Comparison of ENCODE assay signal across 8 cellular contexts in the genomic region with DNA sequence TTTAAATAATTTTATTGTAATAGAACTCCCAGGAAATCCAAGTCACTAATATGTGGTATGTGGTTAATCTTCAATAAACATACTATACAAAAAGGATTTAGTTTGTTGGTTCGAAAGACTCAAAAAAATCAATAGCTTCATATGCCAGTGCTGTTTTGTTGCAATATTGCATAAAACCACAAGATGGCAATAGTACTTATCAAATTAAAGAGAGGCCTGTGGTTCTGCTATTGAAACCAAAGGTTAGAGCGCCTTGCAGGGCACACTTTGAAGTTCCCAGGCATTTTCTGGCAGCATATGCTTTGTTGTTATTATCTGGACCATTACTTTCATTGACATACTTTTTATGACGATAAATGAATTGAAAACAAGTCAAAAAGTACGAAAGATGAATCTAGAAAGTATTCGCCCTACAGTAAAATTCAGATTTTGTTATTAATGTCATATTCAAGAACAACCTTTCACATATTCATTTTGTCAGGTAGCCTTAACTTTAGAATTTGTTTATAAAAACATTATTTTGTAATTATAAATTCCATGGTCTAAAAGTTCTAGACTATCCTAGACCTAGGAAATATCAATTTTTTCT.
A peak's percentile ranks its signal among the peaks of the same experiment; 100 is the strongest.
DNase-seq lines count a peak whose midpoint lies in the region; ATAC-seq, FAIRE-seq and TF ChIP-seq lines count a peak whose summit lies in the region.

No MANE protein-coding gene starts in this region.

- peak; percentile 39 to 46 for ATAC-seq in activated T-cell treated with anti-CD3 and anti-CD28 coated beads, Interleukin-2, amount 50 U/mL, for 72 hours (replicated peaks in 1 of 2)
- peak; percentile 80 for ATAC-seq in GM23338
- peak; percentile 64 for ATAC-seq in PC-3
- ATAC-seq in HepG2, result peak; percentile 83

- H3K27ac ChIP-seq in GM23338 (ENCODE audit: low read depth) (no peak overlapping the region), PC-3 (ENCODE audit: low read length) (no peak overlapping the region), HepG2 (ENCODE audit: extremely low read length, insufficient read depth, low read length) (no peak overlapping the region), uterus (no peak overlapping the region)

- H3K9me3 ChIP-seq in Loucy (ENCODE audit: insufficient read depth, low read depth, low read length), result no peaks in the 10 kb centered on the region
- H3K9me3 ChIP-seq in PC-3 (ENCODE audit: low read length), result no peaks in the 10 kb centered on the region
- no peaks in the 10 kb centered on the region for H3K9me3 ChIP-seq in HepG2 (ENCODE audit: low read length)
- H3K9me3 ChIP-seq in uterus, result no peaks in the 10 kb centered on the region

- FAIRE-seq in HepG2 (lab: Jason Lieb, UNC), result peak; percentile 28

- TF ChIP-seq POLR2A in HepG2 (IDR thresholded peaks at IDR 0.05; ENCODE audit: insufficient read depth in 1 of 2, low read depth in 2 of 2, low read length in 2 of 2) (no peak), uterus (IDR thresholded peaks at IDR 0.05) (no peak)

- peaks cover 4% of the 10 kb centered on the region for H3K4me1 ChIP-seq in GM23338 (ENCODE audit: insufficient read depth)
- H3K4me1 ChIP-seq in Loucy (ENCODE audit: insufficient read depth, low read length, poor library complexity, severe bottlenecking), result no peaks in the 10 kb centered on the region
- H3K4me1 ChIP-seq in PC-3 (ENCODE audit: insufficient read depth, low read length), result no peaks in the 10 kb centered on the region; the same call in 1 of the 2 replicates
- no peaks in the 10 kb centered on the region for H3K4me1 ChIP-seq in HepG2 (ENCODE audit: insufficient read depth, low read length)
- no peaks in the 10 kb centered on the region for H3K4me1 ChIP-seq in uterus

- peak in 1 of 2 donors; percentile 21 for DNase-seq in activated T-cell treated with anti-CD3 and anti-CD28 coated beads, Interleukin-2, amount 50 U/mL, for 72 hours
- DNase-seq in activated T-cell treated with anti-CD3 and anti-CD28 coated beads for 4 hours (no peak), GM23338 (ENCODE audit: low spot score) (peak; percentile 88), PC-3 (peak; percentile 79), choroid plexus epithelial cell (ENCODE audit: low read depth) (peak; percentile 88), HepG2 (ENCODE audit: low spot score) (peak; percentile 75), uterus (no peak)

- no TSS peak for BruUV-seq in PC-3 (replicated peaks; lab: Mats Ljungman, UMichigan)
- no TSS peak for BruUV-seq in HepG2 (replicated peaks; lab: Mats Ljungman, UMichigan)

- H4K20me1 ChIP-seq in GM23338 (replicated peaks; ENCODE audit: insufficient read depth) (no peaks in the 10 kb centered on the region), Loucy (ENCODE audit: insufficient read depth, low read length, poor library complexity, severe bottlenecking) (no peaks in the 10 kb centered on the region), PC-3 (ENCODE audit: low read length) (no peaks in the 10 kb centered on the region), HepG2 (ENCODE audit: insufficient read depth, low read length) (no peaks in the 10 kb centered on the region)

- intact Hi-C loops in PC-3 (cut with micrococcal nuclease), result loop anchor here (1.0 to 2.0 kb wide), 3 partner anchors 112 to 293 kb away; no protein-coding TSS in a partner anchor
- intact Hi-C loops in HepG2 (cut with micrococcal nuclease; ENCODE audit: unreplicated experiment), result loop anchor here (1.0 to 10.0 kb wide), 3 partner anchors 271 to 876 kb away; no protein-coding TSS in a partner anchor
- intact Hi-C loops in uterus (cut with DNase I; ENCODE audit: low total_unique reads), result no loop called here

- H3K9ac ChIP-seq in Loucy (ENCODE audit: low read depth, low read length, poor library complexity, severe bottlenecking) (no peak overlapping the region), PC-3 (ENCODE audit: low read length) (no peak overlapping the region), HepG2 (ENCODE audit: insufficient read depth, low read depth, low read length) (no peak overlapping the region)

- no peaks in the 10 kb centered on the region for H3K79me2 ChIP-seq in GM23338 (replicated peaks; ENCODE audit: insufficient read depth)
- no peaks in the 10 kb centered on the region for H3K79me2 ChIP-seq in Loucy (ENCODE audit: insufficient read depth, low read length)
- no peaks in the 10 kb centered on the region for H3K79me2 ChIP-seq in PC-3 (ENCODE audit: low read length)
- no peaks in the 10 kb centered on the region for H3K79me2 ChIP-seq in HepG2 (ENCODE audit: insufficient read depth, low read length)

- in situ Hi-C loops in HepG2 (cut with HindIII; ENCODE audit: extremely low pct_ligation_motif_present, low pct_unique_long_range_greater_than_20kb), result loop anchor here (5.0 kb wide), 1 partner anchor 294 kb away; no protein-coding TSS in a partner anchor

- H3F3A ChIP-seq in GM23338 (replicated peaks; ENCODE audit: low read depth) (no peaks in the 10 kb centered on the region), Loucy (ENCODE audit: low read depth) (no peaks in the 10 kb centered on the region), PC-3 (ENCODE audit: low read length, unreplicated experiment) (no peaks in the 10 kb centered on the region)

- H3K4me3 Mint-ChIP-seq in activated T-cell treated with anti-CD3 and anti-CD28 coated beads, Interleukin-2, amount 50 U/mL, for 72 hours, result no peak overlapping the region
- H3K4me3 Mint-ChIP-seq in GM23338, result no peak overlapping the region

- no peaks in the 10 kb centered on the region for H3K9me3 Mint-ChIP-seq in activated T-cell treated with anti-CD3 and anti-CD28 coated beads, Interleukin-2, amount 50 U/mL, for 72 hours
- no peaks in the 10 kb centered on the region for H3K9me3 Mint-ChIP-seq in GM23338

- H3K4me3 ChIP-seq in GM23338 (no peak overlapping the region), Loucy (ENCODE audit: low read length, poor library complexity, severe bottlenecking) (no peak overlapping the region), PC-3 (ENCODE audit: low read length) (no peak overlapping the region), choroid plexus epithelial cell (ENCODE audit: low read depth, low read length) (no peak overlapping the region), HepG2 (replicated peaks in 1 of 3; ENCODE audit: insufficient read depth in 1 of 3, low read depth in 2 of 3, low read length in 3 of 3) (no peak overlapping the region), uterus (no peak overlapping the region)

- H2AFZ ChIP-seq in GM23338 (no peak overlapping the region), Loucy (ENCODE audit: low read length) (no peak overlapping the region), PC-3 (ENCODE audit: low read length) (no peak overlapping the region), HepG2 (ENCODE audit: low read length) (no peak overlapping the region)

- TF ChIP-seq CTCF in GM23338 (conservative IDR thresholded peaks at IDR 0.05; ENCODE audit: low read depth in 2 of 2) (peak; percentile 72 to 91), Loucy (conservative IDR thresholded peaks at IDR 0.05; ENCODE audit: low read length) (peak; percentile 86), PC-3 (conservative IDR thresholded peaks at IDR 0.05; ENCODE audit: low read depth, low read length) (peak; percentile 71), choroid plexus epithelial cell (conservative IDR thresholded peaks at IDR 0.05; ENCODE audit: low read depth, low read length) (peak; percentile 76), HepG2 (CRISPR knock-in tag; IDR thresholded peaks at IDR 0.05) (peak; percentile 72), uterus (IDR thresholded peaks at IDR 0.05) (peak; percentile 21 to 56 (median 48))

- no peaks in the 10 kb centered on the region for H3K27me3 ChIP-seq in GM23338 (ENCODE audit: insufficient read depth)
- H3K27me3 ChIP-seq in Loucy (ENCODE audit: insufficient read depth, low read length, poor library complexity, severe bottlenecking), result no peaks in the 10 kb centered on the region
- no peaks in the 10 kb centered on the region for H3K27me3 ChIP-seq in PC-3 (ENCODE audit: low read length)
- H3K27me3 ChIP-seq in HepG2 (ENCODE audit: control insufficient read depth in 1 of 2, insufficient read depth in 2 of 2, low read length in 2 of 2), result no peaks in the 10 kb centered on the region
- no peaks in the 10 kb centered on the region for H3K27me3 ChIP-seq in uterus

- H3K36me3 Mint-ChIP-seq in activated T-cell treated with anti-CD3 and anti-CD28 coated beads, Interleukin-2, amount 50 U/mL, for 72 hours (ENCODE audit: insufficient read depth in 2 of 2), result no peaks in the 10 kb centered on the region
- H3K36me3 Mint-ChIP-seq in GM23338 (ENCODE audit: low read depth), result no peaks in the 10 kb centered on the region

- WGBS in HepG2 (ENCODE audit: low lambda C conversion rate), result 26% methylated on average over 5 of the region's 5 CpGs

- POLR2A ChIA-PET in PC-3 (lab: Charles Lee; ENCODE audit: unreplicated experiment), result no interaction called here
- POLR2A ChIA-PET in HepG2 (lab: Yijun Ruan, JAX), result no interaction called here

- peak; percentile 44 for TF ChIP-seq RAD21 in HepG2 (CRISPR knock-in tag; IDR thresholded peaks at IDR 0.05)

- no peak overlapping the region for H3K4me2 ChIP-seq in GM23338
- H3K4me2 ChIP-seq in Loucy (ENCODE audit: low read depth, low read length, poor library complexity, severe bottlenecking), result no peak overlapping the region
- no peak overlapping the region for H3K4me2 ChIP-seq in PC-3 (ENCODE audit: low read length)
- no peak overlapping the region for H3K4me2 ChIP-seq in HepG2 (ENCODE audit: low read depth, low read length)

- no peaks in the 10 kb centered on the region for H3K9me2 ChIP-seq in GM23338 (ENCODE audit: insufficient read depth)
- no peaks in the 10 kb centered on the region for H3K9me2 ChIP-seq in Loucy (replicated peaks; ENCODE audit: low read depth, low read length)
- no peaks in the 10 kb centered on the region for H3K9me2 ChIP-seq in PC-3 (replicated peaks; ENCODE audit: low read length)

- CTCF ChIA-PET in PC-3 (lab: Charles Lee) (interaction anchor here (0.6 kb wide), 2 partner anchors 12 to 403 kb away, joined by 3 read pairs; no protein-coding TSS in a partner anchor), HepG2 (lab: Yijun Ruan, JAX; ENCODE audit: low intra/inter-chr PET ratio, low total read pairs) (interaction anchor here (0.8 kb wide), 1 partner anchor 292 kb away, joined by 3 read pairs; no protein-coding TSS in a partner anchor)

- H3K4me1 Mint-ChIP-seq in activated T-cell treated with anti-CD3 and anti-CD28 coated beads, Interleukin-2, amount 50 U/mL, for 72 hours (ENCODE audit: low read depth), result no peaks in the 10 kb centered on the region
- H3K4me1 Mint-ChIP-seq in GM23338, result peaks cover 2% of the 10 kb centered on the region; the same call in 1 of the 3 replicates

- peaks cover 6% of the 10 kb centered on the region for H3K27me3 Mint-ChIP-seq in activated T-cell treated with anti-CD3 and anti-CD28 coated beads, Interleukin-2, amount 50 U/mL, for 72 hours (ENCODE audit: low read depth)
- no peaks in the 10 kb centered on the region for H3K27me3 Mint-ChIP-seq in GM23338 (ENCODE audit: insufficient read depth, low read depth, poor library complexity)

- no peak overlapping the region for H3K27ac Mint-ChIP-seq in activated T-cell treated with anti-CD3 and anti-CD28 coated beads, Interleukin-2, amount 50 U/mL, for 72 hours
- H3K27ac Mint-ChIP-seq in GM23338, result no peak overlapping the region

- H3K36me3 ChIP-seq in GM23338 (ENCODE audit: insufficient read depth), result no peaks in the 10 kb centered on the region
- H3K36me3 ChIP-seq in Loucy (ENCODE audit: insufficient read depth, low read length), result no peaks in the 10 kb centered on the region
- H3K36me3 ChIP-seq in PC-3 (ENCODE audit: low read depth, low read length), result peaks cover 2% of the 10 kb centered on the region; the same call in 1 of the 2 replicates
- H3K36me3 ChIP-seq in HepG2 (replicated peaks in 1 of 2; ENCODE audit: control insufficient read depth in 1 of 2, insufficient read depth in 2 of 2, low read length in 2 of 2), result no peaks in the 10 kb centered on the region
- no peaks in the 10 kb centered on the region for H3K36me3 ChIP-seq in uterus

- TF ChIP-seq EP300 in HepG2 (IDR thresholded peaks at IDR 0.05; ENCODE audit: low read depth in 2 of 2, low read length in 2 of 2) (no peak), HepG2 (CRISPR knock-in tag; IDR thresholded peaks at IDR 0.05; ENCODE audit: borderline replicate concordance) (no peak)

Comparison
In these comparisons a context has a peak if more than half of its experiments do, and no peak if none do; other contexts are left out.
1. DNase-seq: peak in GM23338 (single experiment), PC-3 (single experiment), choroid plexus epithelial cell (single experiment) and HepG2 (single experiment); none in activated T-cell treated with anti-CD3 and anti-CD28 coated beads for 4 hours (single experiment) and uterus (0 of 2).
2. Peak in every context shown above with its lines, with median percentiles within 50 percentile points of each other: ATAC-seq and CTCF ChIP-seq.